25 cellular contexts compared by ENCODE assay signal in genomic region chr16:51888021-51888420, GRCh38.
A peak's percentile ranks its signal among the peaks of the same experiment; 100 is the strongest.
DNase-seq lines count a peak whose midpoint lies in the region; ATAC-seq and TF ChIP-seq lines count a peak whose summit lies in the region.
"Had no signal": no experiment of that assay in that cellular context is flagged by ENCODE, and none has a peak within 500 bp of the region (broad histone marks: within the 10 kb centered on the region; RNA-seq: fewer than 3 reads in every experiment).

No MANE protein-coding gene starts in this region.

- H3K4me2 ChIP-seq in mesenchymal stem cell (ENCODE audit: low read length, poor library complexity, severe bottlenecking) = no peak overlapping the region
- H3K4me2 ChIP-seq: SK-N-SH had no signal

- H3K27me3 ChIP-seq in BJ (ENCODE audit: control insufficient read depth, insufficient read depth, low read length) = no peaks in the 10 kb centered on the region
- H3K27me3 ChIP-seq in mesenchymal stem cell (ENCODE audit: control insufficient read depth in 1 of 2, insufficient read depth in 1 of 2, low read length in 2 of 2) = no peaks in the 10 kb centered on the region
- no peaks in the 10 kb centered on the region for H3K27me3 ChIP-seq in brain microvascular endothelial cell (replicated peaks)
- H3K27me3 ChIP-seq: pancreas, stomach, thyroid gland had no signal

- H2BK12ac ChIP-seq in mesenchymal stem cell (ENCODE audit: low read length in 2 of 2) = peak overlapping the region in 1 of 2 experiments; percentile 60

- no CpG with 5 or more reads among the region's 1 CpG for WGBS in mesenchymal stem cell

- H2AK5ac ChIP-seq in mesenchymal stem cell (ENCODE audit: low read length, severe bottlenecking) = no peak overlapping the region

- no peak overlapping the region for H2BK120ac ChIP-seq in mesenchymal stem cell (ENCODE audit: low read depth, low read length)

- no peak for ATAC-seq in HG02938 (IDR thresholded peaks at IDR 0.05; ENCODE audit: unreplicated experiment)
- ATAC-seq: activated T-helper 17 cell treated with anti-CD3 and anti-CD28 coated beads, Interleukin-2, amount 50 U/mL, for 72 hours; pancreas had no signal

- no peak overlapping the region for H3K23ac ChIP-seq in mesenchymal stem cell (ENCODE audit: low read length in 2 of 2)

- H4K91ac ChIP-seq in mesenchymal stem cell (ENCODE audit: low read length) = no peak overlapping the region

- H3K14ac ChIP-seq in mesenchymal stem cell (ENCODE audit: low read length in 2 of 2) = no peak overlapping the region

- no peak overlapping the region for H2BK15ac ChIP-seq in mesenchymal stem cell (ENCODE audit: low read depth, poor library complexity, severe bottlenecking)

- peak overlapping the region; percentile 63 for H3K27ac ChIP-seq in epithelial cell of prostate
- H3K27ac ChIP-seq in mesenchymal stem cell (ENCODE audit: low read length, poor library complexity, severe bottlenecking) = no peak overlapping the region
- no peak overlapping the region for H3K27ac ChIP-seq in brain microvascular endothelial cell
- H3K27ac ChIP-seq: pancreas, stomach, thyroid gland had no signal

- DNase-seq in BJ (ENCODE audit: low read depth) (peak; percentile 9), RPMI7951 (ENCODE audit: low read depth) (peak; percentile 23), epithelial cell of prostate (ENCODE audit: low read depth, low spot score) (peak; percentile 51), mesenchymal stem cell (peak; percentile 54), CD1c-positive myeloid dendritic cell (ENCODE audit: extremely low spot score) (no peak), RPMI8226 (no peak), brain microvascular endothelial cell (no peak)
- DNase-seq: activated CD4-positive, alpha-beta memory T cell treated with anti-CD3 and anti-CD28 coated beads, Interleukin-2, amount 10 ng/mL, durations not matched to agents 7 days and 5 days; activated CD4-positive, CD25-positive, alpha-beta regulatory T cell treated with anti-CD3 and anti-CD28 coated beads, Interleukin-2, amount 50 U/mL, for 72 hours; activated CD8-positive, alpha-beta memory T cell treated with anti-CD3 and anti-CD28 coated beads, Interleukin-2, amount 50 U/mL, for 48 hours; activated naive CD4-positive, alpha-beta T cell treated with anti-CD3 and anti-CD28 coated beads, Interleukin-2, amount 50 U/mL, for 16 hours; anterior cingulate cortex; central memory CD4-positive, alpha-beta T cell; dermis blood vessel endothelial cell; kidney glomerular epithelial cell; NCI-H1105; NCI-H1930; NCI-H526; pancreas; SK-N-SH; stimulated activated CD4-positive, alpha-beta T cell treated with anti-CD3 and anti-CD28 coated beads, Interleukin-2, amount 100 ng/mL, for 24 hours; stomach; thyroid gland had no signal

- H3K18ac ChIP-seq in mesenchymal stem cell (ENCODE audit: low read depth in 1 of 2, low read length in 2 of 2) = peak overlapping the region; percentile 37 to 48

- H3K9me3 ChIP-seq in mesenchymal stem cell (ENCODE audit: control insufficient read depth, low read length) = no peaks in the 10 kb centered on the region
- H3K9me3 ChIP-seq: pancreas, SK-N-SH, stomach, thyroid gland had no signal

- no peak overlapping the region for H2AFZ ChIP-seq in mesenchymal stem cell (ENCODE audit: low read depth, low read length)

- no peaks in the 10 kb centered on the region for H3K4me1 ChIP-seq in mesenchymal stem cell (ENCODE audit: control insufficient read depth, insufficient read depth, low read depth, low read length)
- H3K4me1 ChIP-seq: pancreas, stomach, thyroid gland had no signal

- H2BK5ac ChIP-seq in mesenchymal stem cell (ENCODE audit: low read depth, low read length, poor library complexity, severe bottlenecking) = no peak overlapping the region

- H3K36me3 ChIP-seq in BJ (ENCODE audit: control insufficient read depth, insufficient read depth, low read length) = no peaks in the 10 kb centered on the region
- no peaks in the 10 kb centered on the region for H3K36me3 ChIP-seq in mesenchymal stem cell (ENCODE audit: control insufficient read depth in 1 of 2, insufficient read depth in 2 of 2, low read depth in 1 of 2, low read length in 2 of 2)
- no peaks in the 10 kb centered on the region for H3K36me3 ChIP-seq in brain microvascular endothelial cell (replicated peaks)
- H3K36me3 ChIP-seq: pancreas, stomach, thyroid gland had no signal

- POLR2A ChIA-PET in BJ (lab: Charles Lee) = no interaction called here

- H4K8ac ChIP-seq in mesenchymal stem cell (ENCODE audit: low read length) = no peak overlapping the region

- no peak for TF ChIP-seq CTCF in BJ (IDR thresholded peaks at IDR 0.05; ENCODE audit: insufficient read depth, low read depth, low read length)
- TF ChIP-seq CTCF in brain microvascular endothelial cell (IDR thresholded peaks at IDR 0.05; ENCODE audit: low read depth, low read length, missing control alignments) = no peak

- H3K4ac ChIP-seq in mesenchymal stem cell (ENCODE audit: low read depth in 1 of 2, low read length in 2 of 2) = peak overlapping the region in 1 of 2 experiments; percentile 86

- H3K9ac ChIP-seq in mesenchymal stem cell (ENCODE audit: low read length) = no peak overlapping the region
- H3K9ac ChIP-seq: SK-N-SH had no signal

- in situ Hi-C loops in brain microvascular endothelial cell (cut with HindIII; ENCODE audit: low pct_ligation_motif_present, low sequenced_read_pairs) = no loop called here

- H3K4me3 ChIP-seq in BJ (ENCODE audit: low read depth, low read length) (no peak overlapping the region), mesenchymal stem cell (ENCODE audit: insufficient read depth in 1 of 2, low read depth in 1 of 2, low read length in 2 of 2) (no peak overlapping the region), brain microvascular endothelial cell (ENCODE audit: low read depth, low read length) (no peak overlapping the region)
- H3K4me3 ChIP-seq: pancreas, stomach, thyroid gland had no signal

- no peaks in the 10 kb centered on the region for H3K79me1 ChIP-seq in mesenchymal stem cell (replicated peaks; ENCODE audit: low read length, poor library complexity, severe bottlenecking)

- CTCF ChIA-PET in BJ (lab: Yijun Ruan, JAX) = no interaction called here

Comparison
In these comparisons a context has a peak if more than half of its experiments do, and no peak if none do; other contexts are left out.
1. DNase-seq: peak in BJ (single experiment), RPMI7951 (single experiment), epithelial cell of prostate (single experiment) and mesenchymal stem cell (single experiment); none in CD1c-positive myeloid dendritic cell (single experiment), RPMI8226 (single experiment) and brain microvascular endothelial cell (single experiment).